1 cellular context compared by ENCODE assay signal in the genomic region with DNA sequence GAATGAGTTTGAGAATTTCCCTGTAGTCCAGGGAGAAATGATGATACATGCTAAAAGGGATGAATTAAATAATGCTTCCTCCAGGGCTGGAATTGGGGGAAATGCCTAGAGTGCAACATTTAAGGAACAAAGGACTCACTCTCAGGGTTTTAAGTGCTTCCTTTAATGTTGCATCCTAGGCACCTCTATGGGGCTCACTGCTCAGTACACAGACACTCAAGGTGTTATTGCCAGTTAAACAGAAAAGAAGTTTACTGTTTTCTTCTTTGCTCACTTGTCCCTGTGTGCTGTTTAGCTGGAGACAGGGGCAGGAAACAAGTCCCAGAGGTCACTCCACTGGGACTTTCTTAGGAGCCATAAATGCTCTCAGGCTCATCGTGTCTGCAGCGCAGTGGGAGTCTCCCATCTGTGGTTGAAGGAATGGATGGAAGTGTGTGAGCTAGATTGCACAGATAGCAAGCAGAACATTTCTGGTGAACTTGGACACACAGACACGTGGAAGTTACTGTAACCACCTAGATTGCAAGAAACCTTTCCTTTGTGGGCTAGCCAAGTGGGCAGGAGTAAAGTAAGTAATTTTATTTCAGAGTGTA.
A peak's percentile ranks its signal among the peaks of the same experiment; 100 is the strongest.
TF ChIP-seq lines count a peak whose summit lies in the region.

No MANE protein-coding gene starts in this region.

TF ChIP-seq in HepG2, 621 proteins besides CTCF, POLR2A, EP300 and RAD21:
- TF ChIP-seq, protein P1, sequence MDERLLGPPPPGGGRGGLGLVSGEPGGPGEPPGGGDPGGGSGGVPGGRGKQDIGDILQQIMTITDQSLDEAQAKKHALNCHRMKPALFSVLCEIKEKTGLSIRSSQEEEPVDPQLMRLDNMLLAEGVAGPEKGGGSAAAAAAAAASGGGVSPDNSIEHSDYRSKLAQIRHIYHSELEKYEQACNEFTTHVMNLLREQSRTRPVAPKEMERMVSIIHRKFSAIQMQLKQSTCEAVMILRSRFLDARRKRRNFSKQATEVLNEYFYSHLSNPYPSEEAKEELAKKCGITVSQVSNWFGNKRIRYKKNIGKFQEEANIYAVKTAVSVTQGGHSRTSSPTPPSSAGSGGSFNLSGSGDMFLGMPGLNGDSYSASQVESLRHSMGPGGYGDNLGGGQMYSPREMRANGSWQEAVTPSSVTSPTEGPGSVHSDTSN (CRISPR knock-in tag; IDR thresholded peaks at IDR 0.05) = no peak
- TF ChIP-seq U2AF1 (optimal IDR thresholded peaks at IDR 0.05; ENCODE audit: low read depth, low read length) = no peak
- TF ChIP-seq, protein P2, sequence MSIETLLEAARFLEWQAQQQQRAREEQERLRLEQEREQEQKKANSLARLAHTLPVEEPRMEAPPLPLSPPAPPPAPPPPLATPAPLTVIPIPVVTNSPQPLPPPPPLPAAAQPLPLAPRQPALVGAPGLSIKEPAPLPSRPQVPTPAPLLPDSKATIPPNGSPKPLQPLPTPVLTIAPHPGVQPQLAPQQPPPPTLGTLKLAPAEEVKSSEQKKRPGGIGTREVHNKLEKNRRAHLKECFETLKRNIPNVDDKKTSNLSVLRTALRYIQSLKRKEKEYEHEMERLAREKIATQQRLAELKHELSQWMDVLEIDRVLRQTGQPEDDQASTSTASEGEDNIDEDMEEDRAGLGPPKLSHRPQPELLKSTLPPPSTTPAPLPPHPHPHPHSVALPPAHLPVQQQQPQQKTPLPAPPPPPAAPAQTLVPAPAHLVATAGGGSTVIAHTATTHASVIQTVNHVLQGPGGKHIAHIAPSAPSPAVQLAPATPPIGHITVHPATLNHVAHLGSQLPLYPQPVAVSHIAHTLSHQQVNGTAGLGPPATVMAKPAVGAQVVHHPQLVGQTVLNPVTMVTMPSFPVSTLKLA (IDR thresholded peaks at IDR 0.05) = 0 out of 2 replicates have a peak, but pooled peaks have one; percentile 37
